1 cellular context compared by ENCODE assay signal in genomic region chr1:223845810-223846667, GRCh38.
TF ChIP-seq lines count a peak whose summit lies in the region.

A gene with protein sequence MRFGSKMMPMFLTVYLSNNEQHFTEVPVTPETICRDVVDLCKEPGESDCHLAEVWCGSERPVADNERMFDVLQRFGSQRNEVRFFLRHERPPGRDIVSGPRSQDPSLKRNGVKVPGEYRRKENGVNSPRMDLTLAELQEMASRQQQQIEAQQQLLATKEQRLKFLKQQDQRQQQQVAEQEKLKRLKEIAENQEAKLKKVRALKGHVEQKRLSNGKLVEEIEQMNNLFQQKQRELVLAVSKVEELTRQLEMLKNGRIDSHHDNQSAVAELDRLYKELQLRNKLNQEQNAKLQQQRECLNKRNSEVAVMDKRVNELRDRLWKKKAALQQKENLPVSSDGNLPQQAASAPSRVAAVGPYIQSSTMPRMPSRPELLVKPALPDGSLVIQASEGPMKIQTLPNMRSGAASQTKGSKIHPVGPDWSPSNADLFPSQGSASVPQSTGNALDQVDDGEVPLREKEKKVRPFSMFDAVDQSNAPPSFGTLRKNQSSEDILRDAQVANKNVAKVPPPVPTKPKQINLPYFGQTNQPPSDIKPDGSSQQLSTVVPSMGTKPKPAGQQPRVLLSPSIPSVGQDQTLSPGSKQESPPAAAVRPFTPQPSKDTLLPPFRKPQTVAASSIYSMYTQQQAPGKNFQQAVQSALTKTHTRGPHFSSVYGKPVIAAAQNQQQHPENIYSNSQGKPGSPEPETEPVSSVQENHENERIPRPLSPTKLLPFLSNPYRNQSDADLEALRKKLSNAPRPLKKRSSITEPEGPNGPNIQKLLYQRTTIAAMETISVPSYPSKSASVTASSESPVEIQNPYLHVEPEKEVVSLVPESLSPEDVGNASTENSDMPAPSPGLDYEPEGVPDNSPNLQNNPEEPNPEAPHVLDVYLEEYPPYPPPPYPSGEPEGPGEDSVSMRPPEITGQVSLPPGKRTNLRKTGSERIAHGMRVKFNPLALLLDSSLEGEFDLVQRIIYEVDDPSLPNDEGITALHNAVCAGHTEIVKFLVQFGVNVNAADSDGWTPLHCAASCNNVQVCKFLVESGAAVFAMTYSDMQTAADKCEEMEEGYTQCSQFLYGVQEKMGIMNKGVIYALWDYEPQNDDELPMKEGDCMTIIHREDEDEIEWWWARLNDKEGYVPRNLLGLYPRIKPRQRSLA (minus strand): TSS chr1:223845947. CDS start chr1:223845680, 267 bp downstream.

TF ChIP-seq in K562, 482 proteins besides CTCF, POLR2A, EP300 and RAD21 (continued from another document and continues in another):
- TF ChIP-seq AFF4 (CRISPR knock-in tag; IDR thresholded peaks at IDR 0.05) (peak; percentile 96), EWSR1 (IDR thresholded peaks at IDR 0.05; ENCODE audit: borderline replicate concordance, low read depth, partially characterized antibody) (no peak), ZBTB9 (CRISPR knock-in tag; IDR thresholded peaks at IDR 0.05) (peak; percentile 96), ZMIZ1 (IDR thresholded peaks at IDR 0.05; ENCODE audit: low read depth in 2 of 2, low read length in 2 of 2) (peak in 1 of 2 experiments; percentile 58; a peak in 1 of 4 replicates), HDAC6 (IDR thresholded peaks at IDR 0.05; ENCODE audit: low read depth, low read length) (no peak), HIVEP1 (CRISPR knock-in tag; IDR thresholded peaks at IDR 0.05) (peak; percentile 88; the same call in 1 of the 2 replicates), CREB3L1 (IDR thresholded peaks at IDR 0.05; ENCODE audit: borderline replicate concordance, low read depth) (peak; percentile 72), ZFPM2 (CRISPR knock-in tag; IDR thresholded peaks at IDR 0.05) (peak; percentile 88; the same call in 1 of the 2 replicates), FOXK2 (conservative IDR thresholded peaks at IDR 0.05 in 1 of 2, IDR thresholded peaks at IDR 0.05 in 1 of 2; ENCODE audit: low read depth in 2 of 2) (no peak), CHCHD3 (CRISPR knock-in tag; IDR thresholded peaks at IDR 0.05) (peak; percentile 80; the same call in 1 of the 2 replicates), CEBPB (tag; IDR thresholded peaks at IDR 0.05) (no peak), SIN3A (IDR thresholded peaks at IDR 0.05; ENCODE audit: borderline replicate concordance in 2 of 2, control insufficient read depth in 1 of 2, low read depth in 2 of 2, low read length in 2 of 2) (0 out of 4 replicates have a peak, but pooled peaks of 1 of the 2 experiments have one; percentile 11), U2AF1 (optimal IDR thresholded peaks at IDR 0.05; ENCODE audit: low read depth, low read length) (peak; percentile 96), NKRF (IDR thresholded peaks at IDR 0.05; ENCODE audit: borderline replicate concordance) (peak; percentile 39; the same call in 1 of the 2 replicates), TCF15 (CRISPR knock-in tag; IDR thresholded peaks at IDR 0.05) (0 out of 2 replicates have a peak, but pooled peaks have one; percentile 35), CTBP1 (IDR thresholded peaks at IDR 0.05; ENCODE audit: borderline replicate concordance) (peak; percentile 98), ZNF583 (CRISPR knock-in tag; IDR thresholded peaks at IDR 0.05) (peak; percentile 82), HDAC1 (IDR thresholded peaks at IDR 0.05) (peak in 1 of 2 experiments; percentile 71; a peak in 2 of 4 replicates), KLF1 (tag; IDR thresholded peaks at IDR 0.05) (peak; percentile 77), MAFK (IDR thresholded peaks at IDR 0.05; ENCODE audit: low read length) (no peak), KAT2B (IDR thresholded peaks at IDR 0.05; ENCODE audit: low read depth, low read length) (no peak), POLR3G (IDR thresholded peaks at IDR 0.05; ENCODE audit: extremely low read depth, insufficient read length, insufficient replicate concordance) (no peak), TEAD2 (tag; IDR thresholded peaks at IDR 0.05) (no peak), ZNF77 (CRISPR knock-in tag; IDR thresholded peaks at IDR 0.05) (no peak), ARID2 (IDR thresholded peaks at IDR 0.05) (peak; percentile 70), RFX7 (CRISPR knock-in tag; IDR thresholded peaks at IDR 0.05) (no peak), CREB1 (IDR thresholded peaks at IDR 0.05) (peak; percentile 18), CREB1 (CRISPR knock-in tag; IDR thresholded peaks at IDR 0.05) (peak; percentile 64; the same call in 1 of the 2 replicates), BMI1 (IDR thresholded peaks at IDR 0.05; ENCODE audit: low read length) (no peak; the same call in 1 of the 2 replicates), HMG20B (CRISPR knock-in tag; IDR thresholded peaks at IDR 0.05) (no peak), SPI1 (IDR thresholded peaks at IDR 0.05; ENCODE audit: borderline replicate concordance, low read depth, low read length) (no peak), NCOA6 (IDR thresholded peaks at IDR 0.05) (no peak), ARHGAP35 (IDR thresholded peaks at IDR 0.05; ENCODE audit: partially characterized antibody) (no peak), MCM5 (IDR thresholded peaks at IDR 0.05; ENCODE audit: low read depth) (no peak)
- TF ChIP-seq, protein P1, sequence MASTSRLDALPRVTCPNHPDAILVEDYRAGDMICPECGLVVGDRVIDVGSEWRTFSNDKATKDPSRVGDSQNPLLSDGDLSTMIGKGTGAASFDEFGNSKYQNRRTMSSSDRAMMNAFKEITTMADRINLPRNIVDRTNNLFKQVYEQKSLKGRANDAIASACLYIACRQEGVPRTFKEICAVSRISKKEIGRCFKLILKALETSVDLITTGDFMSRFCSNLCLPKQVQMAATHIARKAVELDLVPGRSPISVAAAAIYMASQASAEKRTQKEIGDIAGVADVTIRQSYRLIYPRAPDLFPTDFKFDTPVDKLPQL (IDR thresholded peaks at IDR 0.05; ENCODE audit: extremely low read depth, insufficient read length) = peak; percentile 24
- TF ChIP-seq, protein P2, sequence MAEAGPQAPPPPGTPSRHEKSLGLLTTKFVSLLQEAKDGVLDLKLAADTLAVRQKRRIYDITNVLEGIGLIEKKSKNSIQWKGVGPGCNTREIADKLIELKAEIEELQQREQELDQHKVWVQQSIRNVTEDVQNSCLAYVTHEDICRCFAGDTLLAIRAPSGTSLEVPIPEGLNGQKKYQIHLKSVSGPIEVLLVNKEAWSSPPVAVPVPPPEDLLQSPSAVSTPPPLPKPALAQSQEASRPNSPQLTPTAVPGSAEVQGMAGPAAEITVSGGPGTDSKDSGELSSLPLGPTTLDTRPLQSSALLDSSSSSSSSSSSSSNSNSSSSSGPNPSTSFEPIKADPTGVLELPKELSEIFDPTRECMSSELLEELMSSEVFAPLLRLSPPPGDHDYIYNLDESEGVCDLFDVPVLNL (CRISPR knock-in tag; IDR thresholded peaks at IDR 0.05; ENCODE audit: low read depth) = 0 out of 2 replicates have a peak, but pooled peaks have one; percentile 10
- TF ChIP-seq, protein P3, sequence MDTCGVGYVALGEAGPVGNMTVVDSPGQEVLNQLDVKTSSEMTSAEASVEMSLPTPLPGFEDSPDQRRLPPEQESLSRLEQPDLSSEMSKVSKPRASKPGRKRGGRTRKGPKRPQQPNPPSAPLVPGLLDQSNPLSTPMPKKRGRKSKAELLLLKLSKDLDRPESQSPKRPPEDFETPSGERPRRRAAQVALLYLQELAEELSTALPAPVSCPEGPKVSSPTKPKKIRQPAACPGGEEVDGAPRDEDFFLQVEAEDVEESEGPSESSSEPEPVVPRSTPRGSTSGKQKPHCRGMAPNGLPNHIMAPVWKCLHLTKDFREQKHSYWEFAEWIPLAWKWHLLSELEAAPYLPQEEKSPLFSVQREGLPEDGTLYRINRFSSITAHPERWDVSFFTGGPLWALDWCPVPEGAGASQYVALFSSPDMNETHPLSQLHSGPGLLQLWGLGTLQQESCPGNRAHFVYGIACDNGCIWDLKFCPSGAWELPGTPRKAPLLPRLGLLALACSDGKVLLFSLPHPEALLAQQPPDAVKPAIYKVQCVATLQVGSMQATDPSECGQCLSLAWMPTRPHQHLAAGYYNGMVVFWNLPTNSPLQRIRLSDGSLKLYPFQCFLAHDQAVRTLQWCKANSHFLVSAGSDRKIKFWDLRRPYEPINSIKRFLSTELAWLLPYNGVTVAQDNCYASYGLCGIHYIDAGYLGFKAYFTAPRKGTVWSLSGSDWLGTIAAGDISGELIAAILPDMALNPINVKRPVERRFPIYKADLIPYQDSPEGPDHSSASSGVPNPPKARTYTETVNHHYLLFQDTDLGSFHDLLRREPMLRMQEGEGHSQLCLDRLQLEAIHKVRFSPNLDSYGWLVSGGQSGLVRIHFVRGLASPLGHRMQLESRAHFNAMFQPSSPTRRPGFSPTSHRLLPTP (IDR thresholded peaks at IDR 0.05; ENCODE audit: borderline replicate concordance, extremely low read depth, insufficient read length) = peak; percentile 5
